8 cellular contexts compared by ENCODE assay signal in genomic region chr10:127413326-127413725, GRCh38.
"Had no signal": no experiment of that assay in that cellular context is flagged by ENCODE, and none has a peak within 500 bp of the region (broad histone marks: within the 10 kb centered on the region; RNA-seq: fewer than 3 reads in every experiment).

No MANE protein-coding gene starts in this region.

- ATAC-seq: GM23338, K562 had no signal

- H3K9me3 ChIP-seq: HAP-1 had no signal

- H3K4me1 ChIP-seq: HAP-1 had no signal

- H3K36me3 ChIP-seq: HAP-1 had no signal

- H3K27ac ChIP-seq: HL-60 had no signal

- H2AFZ ChIP-seq: GM23338 had no signal

- DNase-seq: HFFc6, IMR-90 had no signal

- H3K4me2 ChIP-seq: GM23338 had no signal

- FAIRE-seq: H1, H54, K562 had no signal

- H3K4me3 ChIP-seq: GM23338, HAP-1, K562 had no signal
